ENCODE assay signal across 24 cellular contexts in genomic region chr17:77973953-77974352, GRCh38.
"Had no signal": no experiment of that assay in that cellular context is flagged by ENCODE, and none has a peak within 500 bp of the region (broad histone marks: within the 10 kb centered on the region; RNA-seq: fewer than 3 reads in every experiment).

No MANE protein-coding gene starts in this region.

- H3K27ac Mint-ChIP-seq: mesothelial cell of epicardium; progenitor cell of endocrine pancreas; stimulated activated effector memory CD8-positive, alpha-beta T cell treated with anti-CD3 and anti-CD28 coated beads, Interleukin-12 subunit alpha, Interleukin-12 subunit beta, amount 100 ng/mL, for 72 hours; stimulated activated naive CD8-positive, alpha-beta T cell treated with anti-CD3 and anti-CD28 coated beads, Interleukin-15, Interleukin-2, amounts not matched to agents 100 ng/mL and 50 ng/mL, for 24 hours had no signal

- H3K4me1 Mint-ChIP-seq: mesothelial cell of epicardium had no signal

- FAIRE-seq: small intestine, urothelium cell line had no signal

- H3K4me3 ChIP-seq: left ventricle myocardium inferior, lung, ovary, sigmoid colon, spleen, suprapubic skin, thoracic aorta, tibial artery, upper lobe of right lung had no signal

- H3K36me3 Mint-ChIP-seq: mesothelial cell of epicardium; naive B cell; stimulated activated effector memory CD8-positive, alpha-beta T cell treated with anti-CD3 and anti-CD28 coated beads, Interleukin-12 subunit alpha, Interleukin-12 subunit beta, amount 100 ng/mL, for 72 hours had no signal

- H3K9me3 Mint-ChIP-seq: mesothelial cell of epicardium; naive B cell; stimulated activated effector memory CD8-positive, alpha-beta T cell treated with anti-CD3 and anti-CD28 coated beads, Interleukin-12 subunit alpha, Interleukin-12 subunit beta, amount 100 ng/mL, for 72 hours; stimulated activated naive CD8-positive, alpha-beta T cell treated with anti-CD3 and anti-CD28 coated beads, Interleukin-15, Interleukin-2, amounts not matched to agents 100 ng/mL and 50 ng/mL, for 24 hours had no signal

- H3K36me3 ChIP-seq: left ventricle myocardium inferior, ovary, sigmoid colon, spleen, suprapubic skin, thoracic aorta, tibial artery, upper lobe of right lung had no signal

- ATAC-seq: right cardiac atrium; stimulated activated effector memory CD8-positive, alpha-beta T cell treated with anti-CD3 and anti-CD28 coated beads, Interleukin-12 subunit alpha, Interleukin-12 subunit beta, amount 100 ng/mL, for 72 hours; upper lobe of right lung had no signal

- H3K9me3 ChIP-seq: left ventricle myocardium inferior, ovary, sigmoid colon, spleen, suprapubic skin, thoracic aorta, tibial artery, upper lobe of right lung had no signal

- H3K27me3 ChIP-seq: ovary, sigmoid colon, spleen, suprapubic skin, tibial artery, upper lobe of right lung had no signal

- H3K4me1 ChIP-seq: suprapubic skin, upper lobe of right lung had no signal

- H3K27me3 Mint-ChIP-seq: naive B cell; progenitor cell of endocrine pancreas; stimulated activated naive CD8-positive, alpha-beta T cell treated with anti-CD3 and anti-CD28 coated beads, Interleukin-15, Interleukin-2, amounts not matched to agents 100 ng/mL and 50 ng/mL, for 24 hours had no signal

- H3K4me3 Mint-ChIP-seq: mesothelial cell of epicardium; naive B cell; stimulated activated effector memory CD8-positive, alpha-beta T cell treated with anti-CD3 and anti-CD28 coated beads, Interleukin-12 subunit alpha, Interleukin-12 subunit beta, amount 100 ng/mL, for 72 hours; stimulated activated naive CD8-positive, alpha-beta T cell treated with anti-CD3 and anti-CD28 coated beads, Interleukin-15, Interleukin-2, amounts not matched to agents 100 ng/mL and 50 ng/mL, for 24 hours had no signal

- DNase-seq: hypothalamus; islet precursor cell; left ventricle myocardium inferior; mesendoderm; naive B cell; ovary; retina; right cardiac atrium; sigmoid colon; small intestine; spleen; stimulated activated CD4-positive, alpha-beta T cell treated with anti-CD3 and anti-CD28 coated beads, Interleukin-4, amount 100 ng/mL, for 24 hours; stimulated activated naive CD4-positive, alpha-beta T cell; tibial artery; trophoblast cell; upper lobe of right lung had no signal

- H3K27ac ChIP-seq: left ventricle myocardium inferior, ovary, sigmoid colon, spleen, suprapubic skin, thoracic aorta, tibial artery, upper lobe of right lung had no signal
